In the genomic region with DNA sequence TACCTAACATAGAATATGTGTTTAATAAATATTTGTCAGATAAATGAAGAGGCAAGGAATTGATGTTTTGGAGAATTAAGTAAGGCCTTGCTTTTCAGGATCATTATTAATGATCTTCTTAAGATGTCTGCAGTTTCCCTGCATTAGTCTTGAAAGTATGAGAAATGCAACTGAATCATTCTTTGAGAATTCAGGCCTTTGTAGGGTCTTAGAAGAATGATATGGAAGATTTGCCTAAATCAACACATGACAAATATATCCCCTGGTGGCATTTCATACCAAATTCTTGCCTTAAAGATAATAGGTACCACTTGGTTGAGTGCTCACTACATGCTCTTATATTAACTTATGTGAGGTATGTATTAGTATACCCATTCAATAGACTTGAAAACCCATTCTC, we compare ENCODE assay signal across 31 cellular contexts.
"Had no signal": no experiment of that assay in that cellular context is flagged by ENCODE, and none has a peak within 500 bp of the region (broad histone marks: within the 10 kb centered on the region; RNA-seq: fewer than 3 reads in every experiment).

No MANE protein-coding gene starts in this region.

- H3K9me3 Mint-ChIP-seq: activated naive CD4-positive, alpha-beta T cell treated with anti-CD3 and anti-CD28 coated beads for 36 hours; activated naive CD8-positive, alpha-beta T cell treated with anti-CD3 and anti-CD28 coated beads for 36 hours; central memory CD8-positive, alpha-beta T cell; nephron; stimulated activated memory B cell treated with anti-CD40 and anti-IgM and Interleukin-4, amounts not matched to agents 10 μg/mL and 1 μg/mL and 100 μg/mL, for 72 hours; stimulated activated naive CD8-positive, alpha-beta T cell treated with anti-CD3 and anti-CD28 coated beads, Interleukin-15, amount 100 ng/mL, for 72 hours; type B pancreatic cell had no signal

- H3K36me3 ChIP-seq: ascending aorta, esophagus muscularis mucosa, heart right ventricle, left lung, lower lobe of right lung, right lobe of liver, uterus, WERI-Rb-1 had no signal

- H3K27ac Mint-ChIP-seq: activated naive CD4-positive, alpha-beta T cell treated with anti-CD3 and anti-CD28 coated beads for 36 hours; activated naive CD8-positive, alpha-beta T cell treated with anti-CD3 and anti-CD28 coated beads for 36 hours; nephron; stimulated activated memory B cell treated with anti-CD40 and anti-IgM and Interleukin-4, amounts not matched to agents 10 μg/mL and 1 μg/mL and 100 μg/mL, for 72 hours; type B pancreatic cell had no signal

- H3K4me1 Mint-ChIP-seq: central memory CD8-positive, alpha-beta T cell; nephron; stimulated activated memory B cell treated with anti-CD40 and anti-IgM and Interleukin-4, amounts not matched to agents 10 μg/mL and 1 μg/mL and 100 μg/mL, for 72 hours; stimulated activated naive CD8-positive, alpha-beta T cell treated with anti-CD3 and anti-CD28 coated beads, Interleukin-15, amount 100 ng/mL, for 72 hours had no signal

- H3K9me3 ChIP-seq: ascending aorta, esophagus muscularis mucosa, heart right ventricle, left lung, lower lobe of right lung, mucosa of descending colon, right lobe of liver, uterus had no signal

- H3K36me3 Mint-ChIP-seq: activated naive CD8-positive, alpha-beta T cell treated with anti-CD3 and anti-CD28 coated beads for 36 hours; stimulated activated memory B cell treated with anti-CD40 and anti-IgM and Interleukin-4, amounts not matched to agents 10 μg/mL and 1 μg/mL and 100 μg/mL, for 72 hours; type B pancreatic cell had no signal

- H3K27me3 Mint-ChIP-seq: stimulated activated memory B cell treated with anti-CD40 and anti-IgM and Interleukin-4, amounts not matched to agents 10 μg/mL and 1 μg/mL and 100 μg/mL, for 72 hours; stimulated activated naive CD8-positive, alpha-beta T cell treated with anti-CD3 and anti-CD28 coated beads, Interleukin-15, amount 100 ng/mL, for 72 hours; type B pancreatic cell had no signal

- H3K4me3 Mint-ChIP-seq: activated naive CD4-positive, alpha-beta T cell treated with anti-CD3 and anti-CD28 coated beads for 36 hours; activated naive CD8-positive, alpha-beta T cell treated with anti-CD3 and anti-CD28 coated beads for 36 hours; central memory CD8-positive, alpha-beta T cell; nephron; stimulated activated memory B cell treated with anti-CD40 and anti-IgM and Interleukin-4, amounts not matched to agents 10 μg/mL and 1 μg/mL and 100 μg/mL, for 72 hours; stimulated activated naive CD8-positive, alpha-beta T cell treated with anti-CD3 and anti-CD28 coated beads, Interleukin-15, amount 100 ng/mL, for 72 hours; type B pancreatic cell had no signal

- H3K27ac ChIP-seq: ascending aorta, esophagus muscularis mucosa, heart right ventricle, left lung, lower lobe of right lung, uterus, WERI-Rb-1 had no signal

- H3K4me1 ChIP-seq: ascending aorta, uterus had no signal

- ATAC-seq: activated CD4-positive, CD25-positive, alpha-beta regulatory T cell treated with anti-CD3 and anti-CD28 coated beads, Interleukin-2, amount 50 U/mL, for 24 hours; heart right ventricle; left lung; lower lobe of right lung; stimulated activated memory B cell treated with anti-CD40 and anti-IgM and Interleukin-4, amounts not matched to agents 10 μg/mL and 1 μg/mL and 100 μg/mL, for 72 hours; stimulated activated naive CD8-positive, alpha-beta T cell treated with anti-CD3 and anti-CD28 coated beads, Interleukin-15, amount 100 ng/mL, for 72 hours had no signal

- H3K27me3 ChIP-seq: ascending aorta, esophagus muscularis mucosa, heart right ventricle, left lung, right lobe of liver, uterus had no signal

- H3K4me3 ChIP-seq: ascending aorta, esophagus muscularis mucosa, heart right ventricle, left lung, lower lobe of right lung, mucosa of descending colon, right lobe of liver, uterus had no signal

- DNase-seq: activated CD4-positive, alpha-beta T cell treated with anti-CD3 and anti-CD28 coated beads for 48 hours; activated CD4-positive, alpha-beta T cell treated with anti-CD3 and anti-CD28 coated beads, Interleukin-2, amount 50 U/mL, for 48 hours; activated CD8-positive, alpha-beta memory T cell treated with anti-CD3 and anti-CD28 coated beads for 24 hours; activated effector memory CD4-positive, alpha-beta T cell treated with anti-CD3 and anti-CD28 coated beads, Interleukin-2, amount 50 U/mL, for 16 hours; activated naive CD4-positive, alpha-beta T cell treated with anti-CD3 and anti-CD28 coated beads for 36 hours; activated naive CD8-positive, alpha-beta T cell treated with anti-CD3 and anti-CD28 coated beads for 36 hours; dermis blood vessel endothelial cell; effector CD4-positive, alpha-beta T cell; foreskin melanocyte; heart right ventricle; kidney glomerular epithelial cell; left lung; lower lobe of right lung; mesendoderm; mucosa of descending colon; right lobe of liver; small intestine; stimulated activated CD4-positive, alpha-beta T cell treated with anti-CD3 and anti-CD28 coated beads, Interleukin-1b, Interleukin-23, amount 100 ng/mL, for 48 hours; stimulated activated CD4-positive, alpha-beta T cell treated with anti-CD3 and anti-CD28 coated beads, Interleukin-4, amount 100 ng/mL, for 4 hours; stimulated activated CD8-positive, alpha-beta memory T cell treated with anti-CD3 and anti-CD28 coated beads, Interleukin-4, amount 100 ng/mL, for 48 hours; stimulated activated naive CD8-positive, alpha-beta T cell treated with anti-CD3 and anti-CD28 coated beads, Interleukin-15, amount 100 ng/mL, for 72 hours; substantia nigra; uterus; WERI-Rb-1 had no signal
